In genomic region chr3:10783360-10784346, GRCh38 we compare ENCODE assay signal across 8 cellular contexts. TPM values are rescaled to one million over a fixed set of nuclear protein-coding genes. Genes with fewer than 3 reads are reported as not detected.
DNase-seq lines count a peak whose midpoint lies in the region; ATAC-seq and TF ChIP-seq lines count a peak whose summit lies in the region.

No MANE protein-coding gene starts in this region.

- no peak overlapping the region for H3K27ac ChIP-seq in breast epithelium
- no peak overlapping the region for H3K27ac ChIP-seq in lower lobe of right lung
- H3K27ac ChIP-seq in vagina: no peak overlapping the region

- intact Hi-C loops in breast epithelium (cut with DNase I; ENCODE audit: low total_unique reads): no loop called here
- intact Hi-C loops in lower lobe of right lung (cut with DNase I): no loop called here
- intact Hi-C loops in vagina (cut with DNase I): no loop called here

- peak; percentile 52 to 63 for ATAC-seq in lower lobe of right lung

- no peak overlapping the region for H3K4me3 ChIP-seq in breast epithelium
- no peak overlapping the region for H3K4me3 ChIP-seq in lower lobe of right lung
- no peak overlapping the region for H3K4me3 ChIP-seq in vagina

- no peaks in the 10 kb centered on the region for H3K9me3 ChIP-seq in breast epithelium
- H3K9me3 ChIP-seq in lower lobe of right lung: no peaks in the 10 kb centered on the region
- H3K9me3 ChIP-seq in vagina: no peaks in the 10 kb centered on the region

- no peak for DNase-seq in AG09319 (ENCODE audit: extremely low read depth, low read depth)
- DNase-seq in GM03348 (ENCODE audit: low spot score): peak; percentile 48
- DNase-seq in NCI-H526 treated with DMSO at 0.1 percent for 48 hours (lab: John Stamatoyannopoulos, UW): peak; percentile 5
- no peak for DNase-seq in breast epithelium (ENCODE audit: low spot score in 2 of 2)
- DNase-seq in lower lobe of right lung: no peak
- DNase-seq in vagina (ENCODE audit: extremely low spot score in 2 of 2): no peak
- no peak for DNase-seq in NCI-H1694 treated with DMSO at 0.1 percent for 48 hours (lab: John Stamatoyannopoulos, UW)
- no peak for DNase-seq in mesenteric fat pad (ENCODE audit: low spot score)

- no peaks in the 10 kb centered on the region for H3K27me3 ChIP-seq in breast epithelium
- H3K27me3 ChIP-seq in lower lobe of right lung (ENCODE audit: low read depth): peaks cover 22% of the 10 kb centered on the region
- no peaks in the 10 kb centered on the region for H3K27me3 ChIP-seq in vagina

- peak; percentile 63 for TF ChIP-seq CTCF in AG09319 (IDR thresholded peaks at IDR 0.05; ENCODE audit: low read depth, low read length)
- peak in 2 of 3 donors; percentile 48 to 59 for TF ChIP-seq CTCF in breast epithelium (IDR thresholded peaks at IDR 0.05)
- TF ChIP-seq CTCF in lower lobe of right lung (IDR thresholded peaks at IDR 0.05): peak; percentile 74
- TF ChIP-seq CTCF in vagina (IDR thresholded peaks at IDR 0.05): peak in 2 of 3 experiments; percentile 12 to 39

- no peaks in the 10 kb centered on the region for H3K4me1 ChIP-seq in breast epithelium
- no peaks in the 10 kb centered on the region for H3K4me1 ChIP-seq in lower lobe of right lung
- H3K4me1 ChIP-seq in vagina: no peaks in the 10 kb centered on the region

- no peak for TF ChIP-seq POLR2A in breast epithelium (IDR thresholded peaks at IDR 0.05)
- no peak for TF ChIP-seq POLR2A in vagina (IDR thresholded peaks at IDR 0.05)

- no peaks in the 10 kb centered on the region for H3K36me3 ChIP-seq in breast epithelium
- no peaks in the 10 kb centered on the region for H3K36me3 ChIP-seq in lower lobe of right lung
- no peaks in the 10 kb centered on the region for H3K36me3 ChIP-seq in vagina

RNA-seq across cellular contexts. Expression of gene SLC6A11, which starts 32.4 kb away (rescaled TPM):
- under 1 TPM in 2 of 3 donors, not detected in 1; under 0.01 to 0.15 TPM for total RNA-seq in breast epithelium
- not detected for total RNA-seq in lower lobe of right lung
- total RNA-seq in vagina: 0.25 TPM
- total RNA-seq in mesenteric fat pad: not detected

Comparison
In these comparisons a context has a peak if more than half of its experiments do, and no peak if none do; other contexts are left out.
1. DNase-seq: peak in GM03348 (single experiment) and NCI-H526 treated with DMSO at 0.1 percent for 48 hours (single experiment); none in AG09319 (single experiment), breast epithelium (0 of 2), lower lobe of right lung (single experiment), vagina (0 of 2), NCI-H1694 treated with DMSO at 0.1 percent for 48 hours (single experiment) and mesenteric fat pad (single experiment).
2. Peak in every context shown above with its lines, with median percentiles within 50 percentile points of each other: CTCF ChIP-seq.